17 cellular contexts compared by ENCODE assay signal in genomic region chr14:99731536-99732435, GRCh38. TPM values are rescaled to one million over a fixed set of nuclear protein-coding genes. Genes with fewer than 3 reads are reported as not detected.
A peak's percentile ranks its signal among the peaks of the same experiment; 100 is the strongest.
DNase-seq lines count a peak whose midpoint lies in the region; TF ChIP-seq lines count a peak whose summit lies in the region.
"Had no signal": no experiment of that assay in that cellular context is flagged by ENCODE, and none has a peak within 500 bp of the region (broad histone marks: within the 10 kb centered on the region; RNA-seq: fewer than 3 reads in every experiment).

No MANE protein-coding gene starts in this region.

- no peak overlapping the region for H2BK15ac ChIP-seq in H9 (ENCODE audit: low read depth, low read length)

- no peak overlapping the region for H3K23ac ChIP-seq in H9 (ENCODE audit: insufficient read length, low read depth, low read length)

- no peak overlapping the region for H3K4me2 ChIP-seq in H9 (ENCODE audit: insufficient read depth, insufficient read length, low read length)

- peak; percentile 35 for DNase-seq in H9
- DNase-seq in adrenal gland, result peak; percentile 76 to 89 (median 84)
- DNase-seq in islet precursor cell, result peak; percentile 52
- DNase-seq in retina, result peak; percentile 33
- no peak for DNase-seq in anterior cingulate cortex (lab: John Stamatoyannopoulos, UW)
- DNase-seq in mucosa of gallbladder (ENCODE audit: low spot score), result no peak
- no peak for DNase-seq in NCI-H345 treated with DMSO at 0.1 percent for 48 hours (lab: John Stamatoyannopoulos, UW; ENCODE audit: unreplicated experiment)
- DNase-seq in COLO668 (lab: John Stamatoyannopoulos, UW; ENCODE audit: unreplicated experiment), result no peak
- DNase-seq: activated T-cell treated with anti-CD3 and anti-CD28 coated beads, Interleukin-2, amount 50 U/mL, for 72 hours; CD4-positive, CD25-positive, alpha-beta regulatory T cell; central memory CD4-positive, alpha-beta T cell; GDM1; mesenchymal stem cell; NCI-H1694 treated with DMSO at 0.1 percent for 48 hours; NCI-H774 had no signal

- WGBS in H9 (ENCODE audit: extremely low coverage, insufficient read length, low lambda C conversion rate), result no CpG with 5 or more reads among the region's 32 CpGs
- WGBS in adrenal gland, 4 donors, result 31 to 54% (median 48%) methylated on average over 3 to 32 of the region's 32 CpGs

- intact Hi-C loops in adrenal gland (cut with DNase I), result loop anchor here (5.0 kb wide), 1 partner anchor 61 kb away; the partner anchor contains the start of gene EML1 (in 2 of the 2)

- no peak overlapping the region; a peak in 1 of 7 replicates for H3K27ac Mint-ChIP-seq in H9
- H3K27ac Mint-ChIP-seq: activated T-cell treated with anti-CD3 and anti-CD28 coated beads, Interleukin-2, amount 50 U/mL, for 72 hours; CD4-positive, CD25-positive, alpha-beta regulatory T cell; IgD-negative memory B cell had no signal

- H4K20me1 ChIP-seq in H9 (ENCODE audit: control insufficient read depth, insufficient read depth, insufficient read length), result no peaks in the 10 kb centered on the region

- peaks cover 4% of the 10 kb centered on the region for H3K23me2 ChIP-seq in H9 (ENCODE audit: insufficient read length, low read depth, low read length, poor library complexity, severe bottlenecking)

- H3K9ac ChIP-seq in H9 (ENCODE audit: extremely low read depth, insufficient read length, low read length), result no peak overlapping the region

- no peak overlapping the region for H2AFZ ChIP-seq in H9 (ENCODE audit: low read length)

- no peak overlapping the region for H4K5ac ChIP-seq in H9 (ENCODE audit: insufficient read length, low read depth, low read length)

- H4K8ac ChIP-seq in H9 (replicated peaks; ENCODE audit: insufficient read length, low read depth, low read length), result no peak overlapping the region

- peak overlapping the region in 1 of 2 experiments; percentile 68; a peak in 1 of 5 replicates for H3K4me3 Mint-ChIP-seq in H9
- H3K4me3 Mint-ChIP-seq: activated T-cell treated with anti-CD3 and anti-CD28 coated beads, Interleukin-2, amount 50 U/mL, for 72 hours; CD4-positive, CD25-positive, alpha-beta regulatory T cell had no signal

- no peak overlapping the region for H2BK120ac ChIP-seq in H9 (ENCODE audit: low read depth, low read length, poor library complexity, severe bottlenecking)

- H3K9me3 ChIP-seq in H9 (ENCODE audit: control insufficient read depth, low read depth, low read length), result no peaks in the 10 kb centered on the region
- H3K9me3 ChIP-seq in adrenal gland (replicated peaks in 1 of 3), result no peaks in the 10 kb centered on the region

- H3K79me2 ChIP-seq in H9 (ENCODE audit: insufficient read depth, low read length), result no peaks in the 10 kb centered on the region

- no peak overlapping the region for H3K27ac ChIP-seq in H9 (ENCODE audit: insufficient read length, low read depth, low read length)
- H3K27ac ChIP-seq in adrenal gland, result peak overlapping the region in 3 of 5 donors; percentile 41 to 72 (median 54)
- H3K27ac ChIP-seq: epithelial cell of prostate had no signal

- no peak overlapping the region for H2BK12ac ChIP-seq in H9 (ENCODE audit: insufficient read length, low read depth, low read length)

- no peaks in the 10 kb centered on the region for H3K36me3 Mint-ChIP-seq in H9 (ENCODE audit: insufficient read depth in 1 of 3, low read depth in 3 of 3)
- H3K36me3 Mint-ChIP-seq: CD4-positive, CD25-positive, alpha-beta regulatory T cell; IgD-negative memory B cell had no signal

- TF ChIP-seq CTCF in H9 (conservative IDR thresholded peaks at IDR 0.05) (no peak), adrenal gland (IDR thresholded peaks at IDR 0.05) (peak in 3 of 6 experiments; percentile 16 to 22 (median 22))

- H3K27me3 Mint-ChIP-seq in H9 (ENCODE audit: low read depth), result peaks cover 3% of the 10 kb centered on the region; the same call in 1 of the 2 replicates

- no peak overlapping the region for H3T11ph ChIP-seq in H9 (ENCODE audit: low read length)

- H3K4me1 Mint-ChIP-seq in H9, result peaks cover 4 to 19% of the 10 kb centered on the region in 2 experiments
- H3K4me1 Mint-ChIP-seq: IgD-negative memory B cell had no signal

- peak in 1 of 2 donors; percentile 9 for TF ChIP-seq POLR2A in adrenal gland (IDR thresholded peaks at IDR 0.05)

- H3K79me1 ChIP-seq in H9 (ENCODE audit: insufficient read depth, low read depth, low read length, poor library complexity, severe bottlenecking), result no peaks in the 10 kb centered on the region

- H3K4ac ChIP-seq in H9 (ENCODE audit: low read depth, low read length), result no peak overlapping the region

- H3K9me3 Mint-ChIP-seq in H9, result no peaks in the 10 kb centered on the region; a peak in 2 of 5 replicates
- H3K9me3 Mint-ChIP-seq: activated T-cell treated with anti-CD3 and anti-CD28 coated beads, Interleukin-2, amount 50 U/mL, for 72 hours had no signal

- no peaks in the 10 kb centered on the region for H3K4me1 ChIP-seq in H9 (ENCODE audit: insufficient read depth, low read length)
- H3K4me1 ChIP-seq in adrenal gland (replicated peaks in 1 of 2), result peaks cover 22 to 31% of the 10 kb centered on the region in 2 donors

- H2AK5ac ChIP-seq in H9 (ENCODE audit: insufficient read length, low read length), result no peak overlapping the region

- H3K18ac ChIP-seq in H9 (ENCODE audit: insufficient read length, low read depth, low read length), result no peak overlapping the region

- H2BK20ac ChIP-seq in H9 (ENCODE audit: low read depth, low read length, poor library complexity, severe bottlenecking), result no peak overlapping the region

- H3K14ac ChIP-seq in H9 (ENCODE audit: insufficient read depth, low read length), result no peak overlapping the region

- H3K36me3 ChIP-seq in adrenal gland (replicated peaks in 1 of 2), result no peaks in the 10 kb centered on the region

- no peak overlapping the region for H2BK5ac ChIP-seq in H9 (ENCODE audit: insufficient read length, low read length)

- H3K27me3 ChIP-seq in H9 (ENCODE audit: insufficient read depth, low read length) (no peaks in the 10 kb centered on the region), adrenal gland (peaks cover 7% of the 10 kb centered on the region)

- H3K56ac ChIP-seq in H9 (ENCODE audit: insufficient read length, low read depth, low read length), result no peak overlapping the region

- H3K4me3 ChIP-seq in adrenal gland, result no peak overlapping the region

- no peak overlapping the region for H4K91ac ChIP-seq in H9 (ENCODE audit: insufficient read length, low read depth, low read length)

RNA-seq across cellular contexts. Expression of gene CYP46A1, which starts 47.7 kb away (rescaled TPM):
- total RNA-seq in H9 (2021) (0.59 and 0.75 TPM in 2 replicates), adrenal gland (1 to 10 TPM in 6 of 8 donors, under 1 TPM in 2; 0.85 to 3.2 (median 2.1) TPM), mucosa of gallbladder (1.8 TPM)
- polyA plus RNA-seq in adrenal gland, result 1 to 10 TPM; 1.6 to 5.9 (median 3.0) TPM
- total RNA-seq: CD4-positive, CD25-positive, alpha-beta regulatory T cell had no signal
- polyA plus RNA-seq: CD4-positive, CD25-positive, alpha-beta regulatory T cell; IgD-negative memory B cell had no signal

Comparison
In these comparisons a context has a peak if more than half of its experiments do, and no peak if none do; other contexts are left out.
1. DNase-seq: peak in H9 (single experiment), adrenal gland (7 of 7), islet precursor cell (single experiment) and retina (single experiment); none in anterior cingulate cortex (0 of 58), mucosa of gallbladder (single experiment), NCI-H345 treated with DMSO at 0.1 percent for 48 hours (single experiment) and COLO668 (single experiment).